In the genomic region with DNA sequence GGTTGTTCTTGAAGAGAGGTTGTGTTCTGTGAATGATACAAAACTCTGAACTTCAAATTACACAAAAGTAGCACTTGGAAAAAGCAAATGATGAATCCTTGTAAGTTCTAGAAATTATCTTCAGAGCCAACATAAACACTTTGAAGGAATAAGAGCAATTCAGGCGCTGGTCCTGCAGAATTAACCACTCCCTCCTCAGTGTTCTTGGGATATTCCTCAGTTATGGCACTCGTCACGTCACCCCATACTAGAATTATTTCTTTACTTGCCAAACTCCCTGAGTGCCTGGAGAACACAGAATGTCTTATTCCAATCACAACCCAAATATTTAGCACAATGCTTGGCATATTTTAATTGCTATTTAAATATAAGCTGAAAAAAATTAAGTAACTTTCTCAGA, we compare ENCODE assay signal across 24 cellular contexts.
"Had no signal": no experiment of that assay in that cellular context is flagged by ENCODE, and none has a peak within 500 bp of the region (broad histone marks: within the 10 kb centered on the region; RNA-seq: fewer than 3 reads in every experiment).

No MANE protein-coding gene starts in this region.

- H3K4me1 ChIP-seq: colonic mucosa, thyroid gland had no signal

- H3K4me3 ChIP-seq: colonic mucosa, gastroesophageal sphincter, hepatocyte, lung, ovary, prostate gland, thyroid gland had no signal

- H2AFZ ChIP-seq: hepatocyte had no signal

- DNase-seq: activated B cell treated with CpG ODN at 0.5 μM for 24 hours; activated CD4-positive, alpha-beta T cell treated with anti-CD3 and anti-CD28 coated beads, Interleukin-2, amount 50 U/mL, for 1 hour; activated CD8-positive, alpha-beta memory T cell treated with anti-CD3 and anti-CD28 coated beads, Interleukin-2, amount 10 ng/mL, durations not matched to agents 7 days and 5 days; activated CD8-positive, alpha-beta T cell treated with anti-CD3 and anti-CD28 coated beads, Interleukin-2, amount 10 ng/mL, durations not matched to agents 7 days and 5 days; activated T-cell treated with anti-CD3 and anti-CD28 coated beads, Interleukin-2, amount 50 U/mL, for 48 hours; cerebellar nuclear complex; colonic mucosa; effector memory CD4-positive, alpha-beta T cell; left colon; nephron progenitor cell; ovary; retina; small intestine; stimulated activated CD4-positive, alpha-beta T cell treated with anti-CD3 and anti-CD28 coated beads, Interleukin-4, amount 100 ng/mL, for 4 hours; stimulated activated CD8-positive, alpha-beta memory T cell treated with anti-CD3 and anti-CD28 coated beads, Interleukin-4, amount 100 ng/mL, for 48 hours; stimulated activated naive CD8-positive, alpha-beta T cell treated with anti-CD3 and anti-CD28 coated beads, Interleukin-15, amount 100 ng/mL, for 72 hours; T-helper 2 cell; thyroid gland had no signal

- H3K27ac ChIP-seq: colonic mucosa, ovary, prostate gland, thyroid gland had no signal

- H3K9me3 ChIP-seq: colonic mucosa, gastroesophageal sphincter, ovary, prostate gland, thyroid gland had no signal

- FAIRE-seq: keratinocyte, small intestine had no signal

- H3K27me3 ChIP-seq: colonic mucosa, gastroesophageal sphincter, hepatocyte, ovary, thyroid gland had no signal

- H3K36me3 ChIP-seq: colonic mucosa, gastroesophageal sphincter, ovary, prostate gland, thyroid gland had no signal

- ATAC-seq: activated CD8-positive, alpha-beta memory T cell treated with anti-CD3 and anti-CD28 coated beads, Interleukin-2, amount 10 ng/mL, durations not matched to agents 7 days and 5 days; activated CD8-positive, alpha-beta T cell treated with anti-CD3 and anti-CD28 coated beads, Interleukin-2, amount 10 ng/mL, durations not matched to agents 7 days and 5 days; gastroesophageal sphincter; left colon; sciatic nerve; stimulated activated naive CD8-positive, alpha-beta T cell treated with anti-CD3 and anti-CD28 coated beads, Interleukin-15, amount 100 ng/mL, for 72 hours had no signal

- H3K4me2 ChIP-seq: hepatocyte had no signal
